8 cellular contexts compared by ENCODE assay signal in genomic region chr19:57192993-57193392, GRCh38. TPM values are rescaled to one million over a fixed set of nuclear protein-coding genes. Genes with fewer than 3 reads are reported as not detected.
A peak's percentile ranks its signal among the peaks of the same experiment; 100 is the strongest.
DNase-seq lines count a peak whose midpoint lies in the region; ATAC-seq, FAIRE-seq and TF ChIP-seq lines count a peak whose summit lies in the region.
"Had no signal": no experiment of that assay in that cellular context is flagged by ENCODE, and none has a peak within 500 bp of the region (broad histone marks: within the 10 kb centered on the region; RNA-seq: fewer than 3 reads in every experiment).

No MANE protein-coding gene starts in this region.

- no peak overlapping the region for H4K8ac ChIP-seq in H9 (replicated peaks; ENCODE audit: insufficient read length, low read depth, low read length)

- H3K9me3 Mint-ChIP-seq in H9 (peaks cover 26 to 28% of the 10 kb centered on the region in 2 experiments), nephron (peaks cover 34% of the 10 kb centered on the region)
- H3K9me3 Mint-ChIP-seq in activated naive CD8-positive, alpha-beta T cell treated with anti-CD3 and anti-CD28 coated beads, Interleukin-2, amount 10 ng/mL, durations not matched to agents 7 days and 5 days, result peaks cover 29% of the 10 kb centered on the region

- WGBS in H9 (ENCODE audit: extremely low coverage, insufficient read length, low lambda C conversion rate), result no CpG with 5 or more reads among the region's 5 CpGs

- no peak overlapping the region for H3K4ac ChIP-seq in H9 (ENCODE audit: low read depth, low read length)

- H3K18ac ChIP-seq in H9 (ENCODE audit: insufficient read length, low read depth, low read length), result no peak overlapping the region

- H4K91ac ChIP-seq in H9 (ENCODE audit: insufficient read length, low read depth, low read length), result no peak overlapping the region

- H3K4me3 Mint-ChIP-seq in H9, result peak overlapping the region; percentile 95 to 97
- peak overlapping the region; percentile 94 for H3K4me3 Mint-ChIP-seq in activated naive CD8-positive, alpha-beta T cell treated with anti-CD3 and anti-CD28 coated beads, Interleukin-2, amount 10 ng/mL, durations not matched to agents 7 days and 5 days
- H3K4me3 Mint-ChIP-seq in nephron, result peak overlapping the region; percentile 98 to 99 (median 99)

- no peak overlapping the region for H3K23ac ChIP-seq in H9 (ENCODE audit: insufficient read length, low read depth, low read length)

- no peak for TF ChIP-seq CTCF in H9 (conservative IDR thresholded peaks at IDR 0.05)
- TF ChIP-seq CTCF in nephron (IDR thresholded peaks at IDR 0.05; ENCODE audit: unreplicated experiment in 3 of 3), result no peak

- H4K20me1 ChIP-seq in H9 (ENCODE audit: control insufficient read depth, insufficient read depth, insufficient read length), result no peaks in the 10 kb centered on the region

- no peak overlapping the region for H3K14ac ChIP-seq in H9 (ENCODE audit: insufficient read depth, low read length)

- no peak overlapping the region for H2AFZ ChIP-seq in H9 (ENCODE audit: low read length)

- no peak overlapping the region for H3K27ac Mint-ChIP-seq in H9
- H3K27ac Mint-ChIP-seq in activated naive CD8-positive, alpha-beta T cell treated with anti-CD3 and anti-CD28 coated beads, Interleukin-2, amount 10 ng/mL, durations not matched to agents 7 days and 5 days, result peak overlapping the region; percentile 36
- H3K27ac Mint-ChIP-seq in nephron, result peak overlapping the region; percentile 18 to 98 (median 27)

- FAIRE-seq in HTR-8/SVneo (lab: Jason Lieb, UNC), result no peak
- FAIRE-seq: GM12891 had no signal

- ATAC-seq in activated naive CD8-positive, alpha-beta T cell treated with anti-CD3 and anti-CD28 coated beads, Interleukin-2, amount 10 ng/mL, durations not matched to agents 7 days and 5 days (ENCODE audit: low read depth), result no peak

- H3K79me1 ChIP-seq in H9 (ENCODE audit: insufficient read depth, low read depth, low read length, poor library complexity, severe bottlenecking), result no peaks in the 10 kb centered on the region

- no peak overlapping the region for H3T11ph ChIP-seq in H9 (ENCODE audit: low read length)

- no peak overlapping the region for H3K4me2 ChIP-seq in H9 (ENCODE audit: insufficient read depth, insufficient read length, low read length)

- H2AK5ac ChIP-seq in H9 (ENCODE audit: insufficient read length, low read length), result no peak overlapping the region

- H3K23me2 ChIP-seq in H9 (ENCODE audit: insufficient read length, low read depth, low read length, poor library complexity, severe bottlenecking), result peaks cover 12% of the 10 kb centered on the region

- no peak overlapping the region for H2BK15ac ChIP-seq in H9 (ENCODE audit: low read depth, low read length)

- no peaks in the 10 kb centered on the region for H3K27me3 ChIP-seq in H9 (ENCODE audit: insufficient read depth, low read length)

- H3K36me3 Mint-ChIP-seq in H9 (ENCODE audit: insufficient read depth in 1 of 3, low read depth in 3 of 3) (peaks cover 53 to 65% (median 64%) of the 10 kb centered on the region in 3 experiments), nephron (ENCODE audit: low read depth) (peaks cover 78% of the 10 kb centered on the region)
- peaks cover 73% of the 10 kb centered on the region for H3K36me3 Mint-ChIP-seq in activated naive CD8-positive, alpha-beta T cell treated with anti-CD3 and anti-CD28 coated beads, Interleukin-2, amount 10 ng/mL, durations not matched to agents 7 days and 5 days

- H3K4me1 ChIP-seq in H9 (ENCODE audit: insufficient read depth, low read length), result no peaks in the 10 kb centered on the region

- H3K4me1 Mint-ChIP-seq in H9, result peaks cover 12 to 17% of the 10 kb centered on the region in 2 experiments
- peaks cover 27% of the 10 kb centered on the region for H3K4me1 Mint-ChIP-seq in activated naive CD8-positive, alpha-beta T cell treated with anti-CD3 and anti-CD28 coated beads, Interleukin-2, amount 10 ng/mL, durations not matched to agents 7 days and 5 days
- peaks cover 21% of the 10 kb centered on the region for H3K4me1 Mint-ChIP-seq in nephron

- H2BK12ac ChIP-seq in H9 (ENCODE audit: insufficient read length, low read depth, low read length), result no peak overlapping the region

- no peak overlapping the region for H2BK20ac ChIP-seq in H9 (ENCODE audit: low read depth, low read length, poor library complexity, severe bottlenecking)

- H3K79me2 ChIP-seq in H9 (ENCODE audit: insufficient read depth, low read length), result peaks cover 8% of the 10 kb centered on the region; the same call in 1 of the 2 replicates

- POLR2A ChIA-PET in activated naive CD8-positive, alpha-beta T cell treated with anti-CD3 and anti-CD28 coated beads, Interleukin-2, amount 10 ng/mL, durations not matched to agents 7 days and 5 days (lab: Charles Lee), result no interaction called here

- H2BK120ac ChIP-seq in H9 (ENCODE audit: low read depth, low read length, poor library complexity, severe bottlenecking), result no peak overlapping the region

- no peak overlapping the region for H3K27ac ChIP-seq in H9 (ENCODE audit: insufficient read length, low read depth, low read length)

- DNase-seq in H9 (no peak), HTR-8/SVneo (ENCODE audit: insufficient read length, low spot score) (no peak), amniotic stem cell (lab: John Stamatoyannopoulos, UW) (no peak), islet precursor cell (no peak)
- no peak for DNase-seq in activated naive CD8-positive, alpha-beta T cell treated with anti-CD3 and anti-CD28 coated beads, Interleukin-2, amount 10 ng/mL, durations not matched to agents 7 days and 5 days
- DNase-seq: NCI-H748 treated with DMSO at 0.1 percent for 48 hours had no signal

- no peak overlapping the region for H3K56ac ChIP-seq in H9 (ENCODE audit: insufficient read length, low read depth, low read length)

- H3K27me3 Mint-ChIP-seq in H9 (ENCODE audit: low read depth) (peaks cover 16% of the 10 kb centered on the region), nephron (ENCODE audit: low read depth) (no peaks in the 10 kb centered on the region)
- H3K27me3 Mint-ChIP-seq in activated naive CD8-positive, alpha-beta T cell treated with anti-CD3 and anti-CD28 coated beads, Interleukin-2, amount 10 ng/mL, durations not matched to agents 7 days and 5 days, result no peaks in the 10 kb centered on the region

- H2BK5ac ChIP-seq in H9 (ENCODE audit: insufficient read length, low read length), result no peak overlapping the region

- H3K9me3 ChIP-seq in H9 (ENCODE audit: control insufficient read depth, low read depth, low read length), result peaks cover 10% of the 10 kb centered on the region

- H4K5ac ChIP-seq in H9 (ENCODE audit: insufficient read length, low read depth, low read length), result no peak overlapping the region

- H3K9ac ChIP-seq in H9 (ENCODE audit: extremely low read depth, insufficient read length, low read length), result no peak overlapping the region

RNA-seq across cellular contexts. Expression of gene ZNF264, which starts 1.7 kb away (rescaled TPM):
- 23.4 and 25.3 TPM in 2 replicates for total RNA-seq in H9 (2021)
- total RNA-seq in activated naive CD8-positive, alpha-beta T cell treated with anti-CD3 and anti-CD28 coated beads, Interleukin-2, amount 10 ng/mL, durations not matched to agents 7 days and 5 days, result 10 to 100 TPM; 50.7 to 55.9 TPM

RNA-seq across cellular contexts. Expression of gene DUXA, which starts 25.7 kb away (rescaled TPM):
- not detected in 2 replicates for total RNA-seq in H9 (2021)
- total RNA-seq in activated naive CD8-positive, alpha-beta T cell treated with anti-CD3 and anti-CD28 coated beads, Interleukin-2, amount 10 ng/mL, durations not matched to agents 7 days and 5 days, result not detected

RNA-seq across cellular contexts. Expression of gene AURKC, which starts 37.8 kb away (rescaled TPM):
- 3.3 and 3.8 TPM in 2 replicates for total RNA-seq in H9 (2021)
- total RNA-seq in activated naive CD8-positive, alpha-beta T cell treated with anti-CD3 and anti-CD28 coated beads, Interleukin-2, amount 10 ng/mL, durations not matched to agents 7 days and 5 days, result 1 to 10 TPM; 1.5 to 2.4 TPM

RNA-seq across cellular contexts. Expression of gene ZNF805, which starts 47.4 kb away (rescaled TPM):
- 15.4 and 16.8 TPM in 2 replicates for total RNA-seq in H9 (2021)
- total RNA-seq in activated naive CD8-positive, alpha-beta T cell treated with anti-CD3 and anti-CD28 coated beads, Interleukin-2, amount 10 ng/mL, durations not matched to agents 7 days and 5 days, result 10 to 100 TPM; 14.7 to 15.2 TPM

RNA-seq across cellular contexts. Expression of gene ZIM3, which starts 48.0 kb away (rescaled TPM):
- not detected in 2 replicates for total RNA-seq in H9 (2021)
- total RNA-seq in activated naive CD8-positive, alpha-beta T cell treated with anti-CD3 and anti-CD28 coated beads, Interleukin-2, amount 10 ng/mL, durations not matched to agents 7 days and 5 days, result not detected

Comparison
In these comparisons a context has a peak if more than half of its experiments do, and no peak if none do; other contexts are left out.
1. H3K27ac Mint-ChIP-seq: peak in activated naive CD8-positive, alpha-beta T cell treated with anti-CD3 and anti-CD28 coated beads, Interleukin-2, amount 10 ng/mL, durations not matched to agents 7 days and 5 days (single experiment) and nephron (3 of 3); none in H9 (0 of 3).
2. Peak in every context shown above with its lines, with median percentiles within 50 percentile points of each other: H3K4me3 Mint-ChIP-seq.